Comparison of ENCODE assay signal across 8 cellular contexts in the genomic region with DNA sequence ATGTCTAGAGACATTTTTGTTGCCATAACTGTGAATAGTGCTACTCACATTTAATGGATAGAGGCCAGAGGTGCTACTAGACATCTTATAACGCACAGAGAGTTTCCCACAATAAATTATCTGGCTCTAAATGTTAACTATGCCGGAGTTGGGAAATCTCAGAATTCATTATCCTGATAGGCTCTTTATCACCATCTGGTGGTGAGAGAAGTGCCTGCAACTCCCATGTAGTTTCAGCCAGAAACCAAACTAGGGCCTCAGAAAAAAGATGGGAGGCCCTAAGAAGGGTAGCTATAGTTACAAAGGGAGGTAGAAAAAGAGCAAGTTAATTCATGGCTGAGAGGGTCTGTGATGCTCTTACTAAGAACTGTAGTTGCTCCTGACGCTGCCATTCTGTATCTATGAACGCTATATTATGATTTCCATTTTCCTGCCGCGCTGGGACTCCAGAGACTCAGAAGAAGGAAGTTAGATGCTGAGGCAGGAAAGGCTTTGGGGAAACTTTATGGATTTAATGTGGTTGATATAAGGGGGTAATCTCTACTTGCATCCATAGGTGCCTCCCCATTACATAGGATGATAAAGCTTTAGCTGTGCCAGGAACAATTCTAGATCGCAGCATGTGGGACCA. TPM values are rescaled to one million over a fixed set of nuclear protein-coding genes. Genes with fewer than 3 reads are reported as not detected.
DNase-seq lines count a peak whose midpoint lies in the region; TF ChIP-seq lines count a peak whose summit lies in the region.

No MANE protein-coding gene starts in this region.

- no peaks in the 10 kb centered on the region for H3K9me3 ChIP-seq in HEK293 (ENCODE audit: control insufficient read depth, insufficient read depth, low read depth, low read length)

- no peak overlapping the region for H3K4me3 ChIP-seq in HEK293 (ENCODE audit: low read depth, low read length)

- H3K4me3 Mint-ChIP-seq in activated naive CD4-positive, alpha-beta T cell treated with anti-CD3 and anti-CD28 coated beads for 36 hours: no peak overlapping the region
- H3K4me3 Mint-ChIP-seq in progenitor cell of endocrine pancreas (ENCODE audit: low read depth): no peak overlapping the region

- H3K9me3 Mint-ChIP-seq in activated naive CD4-positive, alpha-beta T cell treated with anti-CD3 and anti-CD28 coated beads for 36 hours: no peaks in the 10 kb centered on the region
- no peaks in the 10 kb centered on the region for H3K9me3 Mint-ChIP-seq in progenitor cell of endocrine pancreas (ENCODE audit: low read depth)

- POLR2A ChIA-PET in HEK293 (lab: Yijun Ruan, JAX): no interaction called here

- no peaks in the 10 kb centered on the region for H3K36me3 ChIP-seq in HEK293 (ENCODE audit: control insufficient read depth in 2 of 2, insufficient read depth in 1 of 2, low read length in 2 of 2)

- H3K27ac ChIP-seq in HEK293 (ENCODE audit: extremely low read depth, low read depth, low read length): no peak overlapping the region

- peak; percentile 28 to 77 (median 65) for DNase-seq in NCI-H1417 (lab: John Stamatoyannopoulos, UW)
- DNase-seq in NCI-H1417 treated with DMSO at 0.1 percent for 48 hours (lab: John Stamatoyannopoulos, UW): no peak
- peak; percentile 17 for DNase-seq in NOMO-1 treated with dmso at 0.1 percent for 144 hours (lab: John Stamatoyannopoulos, UW; ENCODE audit: unreplicated experiment)
- DNase-seq in activated naive CD4-positive, alpha-beta T cell treated with anti-CD3 and anti-CD28 coated beads for 36 hours: peak; percentile 66
- DNase-seq in glomerular visceral epithelial cell (ENCODE audit: extremely low spot score): peak; percentile 44
- DNase-seq in progenitor cell of endocrine pancreas (ENCODE audit: low spot score, unreplicated experiment): peak; percentile 16
- no peak for DNase-seq in NCI-H1092 treated with DMSO at 0.1 percent for 48 hours (lab: John Stamatoyannopoulos, UW)

- H3K4me1 Mint-ChIP-seq in activated naive CD4-positive, alpha-beta T cell treated with anti-CD3 and anti-CD28 coated beads for 36 hours (ENCODE audit: low read depth): peaks cover 17% of the 10 kb centered on the region
- H3K4me1 Mint-ChIP-seq in progenitor cell of endocrine pancreas (ENCODE audit: low read depth): peaks cover 5% of the 10 kb centered on the region

- intact Hi-C loops in activated naive CD4-positive, alpha-beta T cell treated with anti-CD3 and anti-CD28 coated beads for 36 hours (cut with micrococcal nuclease): loop anchor here (1.0 to 5.0 kb wide), 5 partner anchors 23 to 327 kb away; a partner anchor contains a TSS

- no peaks in the 10 kb centered on the region for H3K4me1 ChIP-seq in HEK293 (ENCODE audit: control insufficient read depth, insufficient read depth, low read length)

- H3K36me3 Mint-ChIP-seq in activated naive CD4-positive, alpha-beta T cell treated with anti-CD3 and anti-CD28 coated beads for 36 hours (ENCODE audit: low read depth): no peaks in the 10 kb centered on the region
- H3K36me3 Mint-ChIP-seq in progenitor cell of endocrine pancreas (ENCODE audit: insufficient read depth): no peaks in the 10 kb centered on the region

- TF ChIP-seq CTCF in HEK293 (tag by site-specific recombination; IDR thresholded peaks at IDR 0.05) (peak; percentile 18; the same call in 1 of the 2 replicates), progenitor cell of endocrine pancreas (IDR thresholded peaks at IDR 0.05; ENCODE audit: unreplicated experiment) (peak; percentile 87)

- no peaks in the 10 kb centered on the region for H3K27me3 Mint-ChIP-seq in activated naive CD4-positive, alpha-beta T cell treated with anti-CD3 and anti-CD28 coated beads for 36 hours (ENCODE audit: low read depth)
- no peaks in the 10 kb centered on the region for H3K27me3 Mint-ChIP-seq in progenitor cell of endocrine pancreas

- CTCF ChIA-PET in HEK293 (lab: Yijun Ruan, JAX): interaction anchor here (0.6 to 5.0 kb wide), 30 partner anchors 10 to 1875 kb away, joined by 3 to 53 read pairs (median 5); a partner anchor contains a TSS
- CTCF ChIA-PET in activated naive CD4-positive, alpha-beta T cell treated with anti-CD3 and anti-CD28 coated beads for 36 hours (lab: Charles Lee): interaction anchor here (0.7 to 8.8 kb wide), 28 partner anchors 9 to 331 kb away, joined by 3 to 98 read pairs (median 5); a partner anchor contains a TSS

- H3K27ac Mint-ChIP-seq in activated naive CD4-positive, alpha-beta T cell treated with anti-CD3 and anti-CD28 coated beads for 36 hours: no peak overlapping the region
- H3K27ac Mint-ChIP-seq in progenitor cell of endocrine pancreas: no peak overlapping the region

TF ChIP-seq in HEK293, 187 proteins besides CTCF, POLR2A, EP300 and RAD21:
- TF ChIP-seq ZNF654 (tag by site-specific recombination; IDR thresholded peaks at IDR 0.05; ENCODE audit: low read depth) (peak; percentile 64), SP7 (tag by site-specific recombination; IDR thresholded peaks at IDR 0.05) (no peak)
TF ChIP-seq in HEK293: peak in this region for 1.

RNA-seq across cellular contexts. Expression of a gene that starts 22.9 kb away (rescaled TPM):
- total RNA-seq in activated naive CD4-positive, alpha-beta T cell treated with anti-CD3 and anti-CD28 coated beads for 36 hours: 100 to 1,000 TPM in 1 of 2 experiments, 10 to 100 TPM in 1; 99.7 to 102 TPM
- total RNA-seq in progenitor cell of endocrine pancreas: 36.5 and 41.3 TPM in 2 replicates

RNA-seq across cellular contexts. Expression of a gene that starts 50.4 kb away (rescaled TPM):
- under 1 TPM; 0.79 to 0.88 TPM for total RNA-seq in activated naive CD4-positive, alpha-beta T cell treated with anti-CD3 and anti-CD28 coated beads for 36 hours
- total RNA-seq in progenitor cell of endocrine pancreas: 54.7 and 61.4 TPM in 2 replicates

Comparison
In these comparisons a context has a peak if more than half of its experiments do, and no peak if none do; other contexts are left out.
1. DNase-seq: peak in NCI-H1417 (3 of 3), NOMO-1 treated with dmso at 0.1 percent for 144 hours (single experiment), activated naive CD4-positive, alpha-beta T cell treated with anti-CD3 and anti-CD28 coated beads for 36 hours (single experiment), glomerular visceral epithelial cell (single experiment) and progenitor cell of endocrine pancreas (single experiment); none in NCI-H1417 treated with DMSO at 0.1 percent for 48 hours (single experiment) and NCI-H1092 treated with DMSO at 0.1 percent for 48 hours (single experiment).
2. RNA of a gene that starts 50.4 kb away (total RNA-seq): 54.7 to 61.4 TPM in progenitor cell of endocrine pancreas; 0.79 to 0.88 TPM in activated naive CD4-positive, alpha-beta T cell treated with anti-CD3 and anti-CD28 coated beads for 36 hours; every median in the first group is over 10 times any median in the second.